Comparison of ENCODE assay signal across 7 cellular contexts in the genomic region with DNA sequence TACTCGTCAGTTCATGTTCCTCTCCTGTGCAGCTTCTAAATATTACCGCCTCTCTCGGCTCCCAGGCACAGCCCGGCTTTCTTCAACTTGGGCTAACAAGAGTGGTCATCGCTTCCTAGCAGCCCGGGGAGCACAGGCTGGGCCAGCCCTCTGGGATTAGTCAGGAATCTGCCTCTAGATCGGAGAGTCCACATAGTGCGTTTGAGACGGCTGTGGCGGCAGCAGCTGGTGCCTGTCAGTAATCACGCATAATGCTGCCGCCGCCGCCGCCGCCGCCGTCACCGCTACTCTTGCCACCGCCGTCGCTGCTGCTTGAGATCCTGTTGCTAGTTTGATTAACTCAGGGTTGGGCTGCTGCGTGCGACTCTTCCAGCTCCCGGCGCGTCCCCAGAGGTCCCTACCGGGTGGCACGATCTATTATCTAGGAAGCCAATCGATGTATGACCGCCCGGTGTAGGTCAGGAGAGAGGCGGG. TPM values are rescaled to one million over a fixed set of nuclear protein-coding genes. Genes with fewer than 3 reads are reported as not detected.
DNase-seq lines count a peak whose midpoint lies in the region; ATAC-seq, FAIRE-seq and TF ChIP-seq lines count a peak whose summit lies in the region.

A gene (minus strand): TSS at position 230 of the 474 bp plus-strand sequence. CDS start 233 bp downstream, outside the sequence.

- H3K36me3 ChIP-seq in HUES6 (ENCODE audit: control insufficient read depth, insufficient read depth, low read length) (no peaks in the 10 kb centered on the region), SK-N-MC (ENCODE audit: insufficient read depth, low read length) (no peaks in the 10 kb centered on the region), pancreas (no peaks in the 10 kb centered on the region)

- intact Hi-C loops in pancreas (cut with DNase I) = no loop called here

- H3K4me3 ChIP-seq in HUES6 (ENCODE audit: low read depth, low read length) (peak within 1 kb of the TSS; percentile 54), SK-N-MC (peak within 1 kb of the TSS; percentile 72), fibroblast of villous mesenchyme (ENCODE audit: low read depth, low read length) (no peak within 1 kb of the TSS), pancreas (peak within 1 kb of the TSS in 2 of 4 donors; percentile 7 to 34)

- DNase-seq in SK-N-MC (ENCODE audit: low read depth, low spot score) (no peak), fibroblast of villous mesenchyme (ENCODE audit: low read depth) (peak; percentile 6), pancreas (peak in 5 of 6 donors; percentile 12 to 78 (median 40)), MV-4-11 (lab: John Stamatoyannopoulos, UW) (no peak)

- WGBS in pancreas, 2 donors = 2% methylated on average over 30 to 33 of the region's 33 CpGs

- no peak for FAIRE-seq in pancreas (lab: Jason Lieb, UNC)

- TF ChIP-seq CTCF in fibroblast of villous mesenchyme (IDR thresholded peaks at IDR 0.05; ENCODE audit: insufficient read depth, low read depth, low read length) (no peak), pancreas (IDR thresholded peaks at IDR 0.05) (no peak)

- H3K4me1 ChIP-seq in HUES6 (ENCODE audit: control insufficient read depth, insufficient read depth, low read length) = peaks cover 17% of the 10 kb centered on the region
- no peaks in the 10 kb centered on the region for H3K4me1 ChIP-seq in pancreas

- H3K27ac ChIP-seq in HUES6 (ENCODE audit: low read depth, low read length) = no peak within 1 kb of the TSS
- no peak within 1 kb of the TSS for H3K27ac ChIP-seq in SK-N-MC
- no peak within 1 kb of the TSS for H3K27ac ChIP-seq in pancreas

- ATAC-seq in pancreas (peak; percentile 58 to 83 (median 78)), HG03521 (IDR thresholded peaks at IDR 0.05; ENCODE audit: unreplicated experiment) (no peak), GM21825 (IDR thresholded peaks at IDR 0.05; ENCODE audit: unreplicated experiment) (no peak)

- H3K27me3 ChIP-seq in HUES6 (ENCODE audit: control insufficient read depth, insufficient read depth, low read length) = peaks cover 81% of the 10 kb centered on the region
- peaks cover 0 to 7% (median 2%) of the 10 kb centered on the region in 4 donors for H3K27me3 ChIP-seq in pancreas

- H3K9ac ChIP-seq in HUES6 (ENCODE audit: low read length) (no peak within 1 kb of the TSS), SK-N-MC (ENCODE audit: insufficient read length) (no peak within 1 kb of the TSS)

- H3K9me3 ChIP-seq in HUES6 (ENCODE audit: control insufficient read depth, insufficient read depth, low read depth, low read length) (no peaks in the 10 kb centered on the region), SK-N-MC (ENCODE audit: low read depth, low read length) (no peaks in the 10 kb centered on the region), pancreas (no peaks in the 10 kb centered on the region)

RNA-seq across cellular contexts. Expression of the gene that starts here (rescaled TPM):
- total RNA-seq in fibroblast of villous mesenchyme (not detected in 2 replicates), pancreas (1 to 10 TPM in 3 of 6 donors, under 1 TPM in 3; 0.32 to 1.7 (median 0.72) TPM)
- polyA plus RNA-seq in pancreas = 10 to 100 TPM in 1 of 2 donors, 1 to 10 TPM in 1; 1.4 to 10.4 TPM

Comparison
In these comparisons a context has a peak if more than half of its experiments do, and no peak if none do; other contexts are left out.
1. Peak in DNase-seq in fibroblast of villous mesenchyme; RNA of the gene not detected or under 1 TPM.
2. DNase-seq: peak in pancreas (5 of 6); none in SK-N-MC (single experiment) and MV-4-11 (single experiment).
3. ATAC-seq: peak in pancreas (4 of 4); none in HG03521 (single experiment) and GM21825 (single experiment).